ENCODE assay signal across 9 cellular contexts in genomic region chr2:120539937-120540718, GRCh38.
DNase-seq lines count a peak whose midpoint lies in the region; ATAC-seq and TF ChIP-seq lines count a peak whose summit lies in the region.
"Had no signal": no experiment of that assay in that cellular context is flagged by ENCODE, and none has a peak within 500 bp of the region (broad histone marks: within the 10 kb centered on the region; RNA-seq: fewer than 3 reads in every experiment).

No MANE protein-coding gene starts in this region.

- peaks cover 22% of the 10 kb centered on the region for H3K4me1 ChIP-seq in ACC112 (ENCODE audit: control insufficient read depth, insufficient read depth, low read length, unreplicated experiment)
- H3K4me1 ChIP-seq in right lobe of liver: peaks cover 0 to 53% (median 23%) of the 10 kb centered on the region in 4 donors

- WGBS in right lobe of liver (ENCODE audit: insufficient coverage, low coverage, low lambda C conversion rate, missing lambda C conversion rate): 52% methylated on average over 5 of the region's 17 CpGs

- no peaks in the 10 kb centered on the region for H3K36me3 ChIP-seq in ACC112 (ENCODE audit: insufficient read depth, low read length)
- no peaks in the 10 kb centered on the region for H3K36me3 ChIP-seq in right lobe of liver

- no peak for TF ChIP-seq CTCF in right lobe of liver (IDR thresholded peaks at IDR 0.05)

- no peaks in the 10 kb centered on the region for H3K79me2 ChIP-seq in ACC112 (ENCODE audit: control insufficient read depth, insufficient read depth, low read length, unreplicated experiment)

- H3K27ac ChIP-seq in ACC112 (ENCODE audit: low read depth, low read length) (peak overlapping the region; percentile 8; the same call in 1 of the 2 replicates), right lobe of liver (peak overlapping the region; percentile 59 to 78 (median 72))

- DNase-seq in HuH-7.5 (ENCODE audit: low spot score): peak; percentile 75
- DNase-seq in T47D (ENCODE audit: low read depth in 1 of 2, low spot score in 1 of 2): peak; percentile 47 to 74
- DNase-seq in right lobe of liver: peak; percentile 80 to 89 (median 86)
- no peak for DNase-seq in hippocampal formation (lab: John Stamatoyannopoulos, UW)
- DNase-seq: activated CD4-positive, alpha-beta T cell treated with anti-CD3 and anti-CD28 coated beads, Interleukin-2, amount 50 U/mL, for 1 hour had no signal

- ATAC-seq in right lobe of liver: peak; percentile 80 to 87 (median 84)
- no peak for ATAC-seq in GM21360 (IDR thresholded peaks at IDR 0.05; ENCODE audit: unreplicated experiment)
- no peak for ATAC-seq in HG03025 (IDR thresholded peaks at IDR 0.05; ENCODE audit: low FRiP score, unreplicated experiment)
- ATAC-seq in HG02759 (IDR thresholded peaks at IDR 0.05; ENCODE audit: unreplicated experiment): no peak

- intact Hi-C loops in right lobe of liver (cut with DNase I): no loop called here

- H3K4me3 ChIP-seq in ACC112 (ENCODE audit: low read depth, low read length) (no peak overlapping the region), right lobe of liver (peak overlapping the region in 1 of 3 donors; percentile 21)

- H3K27me3 ChIP-seq in ACC112 (ENCODE audit: insufficient read depth, low read length) (no peaks in the 10 kb centered on the region), right lobe of liver (no peaks in the 10 kb centered on the region)

- no peaks in the 10 kb centered on the region for H3K9me3 ChIP-seq in right lobe of liver

- peak overlapping the region; percentile 33 for H2AFZ ChIP-seq in ACC112 (ENCODE audit: low read length, unreplicated experiment)

- in situ Hi-C loops in T47D (cut with HindIII; ENCODE audit: low pct_unique_long_range_greater_than_20kb, low sequenced_read_pairs): no loop called here

- peak; percentile 78 for TF ChIP-seq POLR2A in right lobe of liver (IDR thresholded peaks at IDR 0.05)

Comparison
In these comparisons a context has a peak if more than half of its experiments do, and no peak if none do; other contexts are left out.
1. DNase-seq: peak in HuH-7.5 (single experiment), T47D (2 of 2) and right lobe of liver (3 of 3); none in hippocampal formation (0 of 2).
2. ATAC-seq: peak in right lobe of liver (4 of 4); none in GM21360 (single experiment), HG03025 (single experiment) and HG02759 (single experiment).